ENCODE assay signal across 8 cellular contexts in the genomic region with DNA sequence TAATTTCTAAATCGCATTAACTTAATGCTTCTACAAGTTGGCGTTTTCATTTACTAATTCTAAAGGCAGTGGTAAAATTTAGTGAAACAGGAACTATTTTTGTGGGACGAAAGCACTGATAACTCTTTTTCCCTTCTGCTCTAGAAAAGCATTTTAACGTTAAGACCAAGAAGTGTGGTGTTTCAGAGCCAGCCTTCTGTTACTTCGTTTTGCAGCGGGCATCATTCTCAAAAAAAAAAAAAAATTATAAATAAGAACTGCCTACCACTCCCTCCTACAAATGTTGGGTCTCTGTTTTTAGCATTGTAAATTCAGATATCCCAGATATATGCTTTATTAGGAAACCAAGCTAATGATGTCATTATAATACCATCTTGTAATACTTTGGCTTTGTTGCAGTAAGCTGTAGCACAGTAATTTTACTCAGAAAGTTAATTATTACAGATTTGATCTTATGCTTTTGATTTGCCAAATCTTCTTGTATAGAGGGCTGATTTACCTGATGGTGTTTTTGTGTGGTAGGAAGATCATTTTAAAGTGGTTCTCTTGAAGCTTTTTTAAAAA. TPM values are rescaled to one million over a fixed set of nuclear protein-coding genes. Genes with fewer than 3 reads are reported as not detected.
A peak's percentile ranks its signal among the peaks of the same experiment; 100 is the strongest.
DNase-seq lines count a peak whose midpoint lies in the region; ATAC-seq and TF ChIP-seq lines count a peak whose summit lies in the region.

No MANE protein-coding gene starts in this region.

- H3K27ac ChIP-seq in stomach: peak overlapping the region in 4 of 5 donors; percentile 95 to 99 (median 97)

- peak overlapping the region; percentile 96 for H3K27ac Mint-ChIP-seq in activated B cell treated with CpG ODN at 0.5 μM for 24 hours

- POLR2A ChIA-PET in activated B cell treated with CpG ODN at 0.5 μM for 24 hours (lab: Charles Lee): interaction anchor here (0.7 to 2.2 kb wide), 2 partner anchors 42 to 1882 kb away, joined by 3 to 7 read pairs; a partner anchor contains a TSS

- peaks cover 42% of the 10 kb centered on the region for H3K4me1 Mint-ChIP-seq in activated B cell treated with CpG ODN at 0.5 μM for 24 hours

- ATAC-seq in activated B cell treated with CpG ODN at 0.5 μM for 24 hours (ENCODE audit: low read depth): no peak

- TF ChIP-seq CTCF in activated B cell treated with CpG ODN at 0.5 μM for 24 hours (IDR thresholded peaks at IDR 0.05) (no peak), stomach (IDR thresholded peaks at IDR 0.05) (no peak), GM13977 (IDR thresholded peaks at IDR 0.05; ENCODE audit: extremely low read depth, insufficient read depth, missing control alignments) (no peak)

- peak overlapping the region; percentile 88 for H3K4me3 ChIP-seq in iPS-18c (ENCODE audit: insufficient read depth, low read depth, low read length)
- H3K4me3 ChIP-seq in stomach: peak overlapping the region; percentile 84 to 96 (median 90)

- no peaks in the 10 kb centered on the region for H3K9me3 ChIP-seq in iPS-18c (ENCODE audit: control insufficient read depth, insufficient read depth, low read length)
- H3K9me3 ChIP-seq in stomach: no peaks in the 10 kb centered on the region

- peak; percentile 41 for DNase-seq in NCI-H1105 treated with DMSO at 0.1 percent for 48 hours (lab: John Stamatoyannopoulos, UW)
- no peak for DNase-seq in NCI-H1105 (lab: John Stamatoyannopoulos, UW)
- no peak for DNase-seq in activated B cell treated with CpG ODN at 0.5 μM for 24 hours
- DNase-seq in stomach: no peak
- DNase-seq in mucosa of gallbladder (ENCODE audit: low spot score): no peak
- no peak for DNase-seq in GM13977 (ENCODE audit: low spot score)
- no peak for DNase-seq in cerebellar cortex (ENCODE audit: low spot score)

- H3K4me1 ChIP-seq in stomach: peaks cover 0 to 50% (median 34%) of the 10 kb centered on the region in 4 donors

- H3K27me3 ChIP-seq in stomach: no peaks in the 10 kb centered on the region

- no peak for TF ChIP-seq POLR2A in stomach (IDR thresholded peaks at IDR 0.05)

- in situ Hi-C loops in GM13977 (cut with MboI; ENCODE audit: low pct_unique_long_range_greater_than_20kb, low sequenced_read_pairs, unreplicated experiment): no loop called here

- H3K9me3 Mint-ChIP-seq in activated B cell treated with CpG ODN at 0.5 μM for 24 hours: no peaks in the 10 kb centered on the region

- TF ChIP-seq EP300 in stomach (IDR thresholded peaks at IDR 0.05): no peak

- intact Hi-C loops in activated B cell treated with CpG ODN at 0.5 μM for 24 hours (cut with micrococcal nuclease): loop anchor here (1.0 to 5.0 kb wide), 7 partner anchors 7 to 1883 kb away; a partner anchor contains a TSS
- intact Hi-C loops in stomach (cut with DNase I; ENCODE audit: low total_unique reads): no loop called here

- H3K27me3 Mint-ChIP-seq in activated B cell treated with CpG ODN at 0.5 μM for 24 hours: no peaks in the 10 kb centered on the region

- peaks cover 19% of the 10 kb centered on the region for H3K36me3 Mint-ChIP-seq in activated B cell treated with CpG ODN at 0.5 μM for 24 hours (ENCODE audit: low read depth)

- peak overlapping the region; percentile 93 for H3K4me3 Mint-ChIP-seq in activated B cell treated with CpG ODN at 0.5 μM for 24 hours

- H3K36me3 ChIP-seq in stomach: no peaks in the 10 kb centered on the region

- CTCF ChIA-PET in activated B cell treated with CpG ODN at 0.5 μM for 24 hours (lab: Charles Lee): interaction anchor here (1.1 to 3.5 kb wide), 2 partner anchors 65 to 80 kb away, joined by 3 to 25 read pairs; no protein-coding TSS in a partner anchor

- 2 to 9% (median 7%) methylated on average over 6 of the region's 6 CpGs for WGBS in stomach, 5 donors

RNA-seq across cellular contexts. Expression of a gene that starts 1.6 kb away (rescaled TPM):
- total RNA-seq in activated B cell treated with CpG ODN at 0.5 μM for 24 hours (87.4 and 93.3 TPM in 2 replicates), stomach (100 to 1,000 TPM in 4 of 5 donors, 10 to 100 TPM in 1; 83.0 to 449 (median 167) TPM), mucosa of gallbladder (89.9 TPM)
- 10 to 100 TPM in 2 of 3 donors, 1 to 10 TPM in 1; 9.6 to 12.2 (median 10.2) TPM for polyA plus RNA-seq in stomach
